In the genomic region with DNA sequence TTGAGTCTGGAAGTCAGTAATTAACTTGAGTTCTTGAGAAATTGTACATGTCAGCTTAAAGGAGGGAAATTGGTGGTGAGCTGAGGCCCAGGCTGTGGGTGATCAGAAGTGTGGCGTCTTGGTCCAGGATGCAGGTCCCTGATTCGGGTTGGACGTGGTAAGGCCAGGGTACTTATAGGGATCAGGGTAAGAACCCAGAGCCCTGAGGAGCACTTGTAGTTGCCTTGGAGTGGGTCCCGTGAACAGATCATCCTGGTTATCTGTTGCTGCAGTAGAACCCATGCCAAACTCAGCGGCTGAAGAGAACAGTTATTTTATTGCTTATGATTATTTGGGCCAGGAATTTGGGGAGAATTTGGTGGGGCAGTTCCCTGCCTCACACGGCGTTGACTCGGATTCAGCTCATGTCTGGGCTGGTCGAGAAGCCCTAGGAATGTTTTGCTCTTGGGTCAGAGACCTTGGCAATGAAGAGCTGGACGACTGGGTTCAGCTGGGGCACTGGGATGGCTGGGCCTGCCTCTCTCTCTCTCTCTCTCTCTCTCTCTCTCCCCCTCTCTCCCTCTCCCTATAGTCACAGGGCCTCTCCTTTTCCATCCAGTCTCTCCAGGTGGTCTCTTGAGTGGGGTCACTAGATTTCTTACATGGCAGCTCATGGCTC, we compare ENCODE assay signal across 23 cellular contexts.
DNase-seq lines count a peak whose midpoint lies in the region; ATAC-seq, FAIRE-seq and TF ChIP-seq lines count a peak whose summit lies in the region.
"Had no signal": no experiment of that assay in that cellular context is flagged by ENCODE, and none has a peak within 500 bp of the region (broad histone marks: within the 10 kb centered on the region; RNA-seq: fewer than 3 reads in every experiment).

No MANE protein-coding gene starts in this region.

- TF ChIP-seq EP300 in A549 (IDR thresholded peaks at IDR 0.05): no peak

- H3K4me2 ChIP-seq in A549: no peak overlapping the region

- no peaks in the 10 kb centered on the region for H3K9me3 ChIP-seq in A549
- no peaks in the 10 kb centered on the region for H3K9me3 ChIP-seq in heart right ventricle
- no peaks in the 10 kb centered on the region for H3K9me3 ChIP-seq in kidney (ENCODE audit: control insufficient read depth in 1 of 2, low read length in 2 of 2)
- H3K9me3 ChIP-seq: SJCRH30 had no signal

- no peak for ATAC-seq in A549
- ATAC-seq in heart right ventricle: peak in 5 of 8 donors; percentile 33 to 45 (median 42)
- peak; percentile 70 for ATAC-seq in sciatic nerve
- ATAC-seq in GM18870 (IDR thresholded peaks at IDR 0.05; ENCODE audit: unreplicated experiment): no peak
- ATAC-seq: SK-N-SH treated with all-trans-retinoic acid at 6 μM for 48 hours had no signal

- H3K36me3 Mint-ChIP-seq in activated CD4-positive, alpha-beta memory T cell treated with anti-CD3 and anti-CD28 coated beads, Interleukin-2, amount 10 ng/mL, durations not matched to agents 7 days and 5 days (ENCODE audit: low read depth): no peaks in the 10 kb centered on the region

- H3K4me1 ChIP-seq in A549 (no peaks in the 10 kb centered on the region), heart right ventricle (peaks cover 0 to 26% (median 18%) of the 10 kb centered on the region in 9 donors), kidney (ENCODE audit: control insufficient read depth in 1 of 2, insufficient read depth in 1 of 2, low read depth in 1 of 2, low read length in 2 of 2) (peaks cover 11 to 14% of the 10 kb centered on the region in 2 donors)
- H3K4me1 ChIP-seq: SJCRH30 had no signal

- peak overlapping the region in 1 of 2 donors; percentile 3 for H3K9ac ChIP-seq in kidney (ENCODE audit: low read length in 2 of 2)

- 50% methylated on average over 10 of the region's 10 CpGs for WGBS in A549 (ENCODE audit: missing lambda C conversion rate)
- 52 to 64% methylated on average over 10 of the region's 10 CpGs for WGBS in heart right ventricle, 2 donors

- TF ChIP-seq CTCF in A549 (IDR thresholded peaks at IDR 0.05) (no peak), heart right ventricle (IDR thresholded peaks at IDR 0.05) (no peak), kidney (IDR thresholded peaks at IDR 0.05; ENCODE audit: borderline replicate concordance, extremely low read depth, insufficient read depth) (no peak)

- CTCF ChIA-PET in A549 (lab: Yijun Ruan, JAX): interaction anchor here (0.6 kb wide), 1 partner anchor 58 kb away, joined by 3 read pairs; no protein-coding TSS in a partner anchor
- CTCF ChIA-PET in activated CD4-positive, alpha-beta memory T cell treated with anti-CD3 and anti-CD28 coated beads, Interleukin-2, amount 10 ng/mL, durations not matched to agents 7 days and 5 days (lab: Charles Lee): no interaction called here

- H3K4me1 Mint-ChIP-seq in activated CD4-positive, alpha-beta memory T cell treated with anti-CD3 and anti-CD28 coated beads, Interleukin-2, amount 10 ng/mL, durations not matched to agents 7 days and 5 days: no peaks in the 10 kb centered on the region

- H3K27ac ChIP-seq in A549 (no peak overlapping the region), heart right ventricle (peak overlapping the region in 5 of 10 donors; percentile 22 to 42 (median 34)), kidney (ENCODE audit: low read depth in 2 of 2, low read length in 2 of 2) (peak overlapping the region; percentile 14 to 65)
- H3K27ac ChIP-seq: SJCRH30 had no signal

- FAIRE-seq in A549 (lab: Jason Lieb, UNC) (no peak), kidney (lab: Jason Lieb, UNC) (no peak)
- FAIRE-seq: GM12892, RCC 7860 had no signal

- no peaks in the 10 kb centered on the region for H3K27me3 ChIP-seq in heart right ventricle
- H3K27me3 ChIP-seq: SJCRH30 had no signal

- intact Hi-C loops in heart right ventricle (cut with DNase I) (no loop called here), kidney (cut with DNase I) (no loop called here), sciatic nerve (cut with DNase I) (no loop called here)

- no peaks in the 10 kb centered on the region for H3K36me3 ChIP-seq in heart right ventricle
- no peaks in the 10 kb centered on the region for H3K36me3 ChIP-seq in kidney (ENCODE audit: control insufficient read depth in 1 of 2, insufficient read depth in 2 of 2, low read length in 2 of 2)
- H3K36me3 ChIP-seq: SJCRH30 had no signal

- H3K4me3 Mint-ChIP-seq in activated CD4-positive, alpha-beta memory T cell treated with anti-CD3 and anti-CD28 coated beads, Interleukin-2, amount 10 ng/mL, durations not matched to agents 7 days and 5 days: no peak overlapping the region
- H3K4me3 Mint-ChIP-seq: HFFc6 had no signal

- no peak overlapping the region for H3K27ac Mint-ChIP-seq in activated CD4-positive, alpha-beta memory T cell treated with anti-CD3 and anti-CD28 coated beads, Interleukin-2, amount 10 ng/mL, durations not matched to agents 7 days and 5 days
- H3K27ac Mint-ChIP-seq: HFFc6 had no signal

- DNase-seq in A549 (ENCODE audit: low read depth in 1 of 2, low spot score in 1 of 2) (no peak), heart right ventricle (no peak), kidney (no peak), sciatic nerve (ENCODE audit: low spot score) (no peak), kidney tubule cell (ENCODE audit: low spot score) (no peak)
- DNase-seq in activated CD4-positive, alpha-beta memory T cell treated with anti-CD3 and anti-CD28 coated beads, Interleukin-2, amount 10 ng/mL, durations not matched to agents 7 days and 5 days: no peak
- no peak for DNase-seq in central memory CD4-positive, alpha-beta T cell
- DNase-seq: 8988T, DMS153, DND-41, H7, HFFc6, KBM-7, NCI-H1694, NCI-H2081, NCI-H2171, NCI-H226, NCI-H510A treated with DMSO at 0.1 percent for 48 hours, SJCRH30 had no signal

- TF ChIP-seq RAD21 in A549 (conservative IDR thresholded peaks at IDR 0.05 in 1 of 2, IDR thresholded peaks at IDR 0.05 in 1 of 2): no peak

- no peaks in the 10 kb centered on the region for H3K9me3 Mint-ChIP-seq in activated CD4-positive, alpha-beta memory T cell treated with anti-CD3 and anti-CD28 coated beads, Interleukin-2, amount 10 ng/mL, durations not matched to agents 7 days and 5 days
- H3K9me3 Mint-ChIP-seq: HFFc6 had no signal

- POLR2A ChIA-PET in A549 (lab: Yijun Ruan, JAX): no interaction called here
- POLR2A ChIA-PET in activated CD4-positive, alpha-beta memory T cell treated with anti-CD3 and anti-CD28 coated beads, Interleukin-2, amount 10 ng/mL, durations not matched to agents 7 days and 5 days (lab: Charles Lee): no interaction called here

- no peaks in the 10 kb centered on the region for H3K27me3 Mint-ChIP-seq in activated CD4-positive, alpha-beta memory T cell treated with anti-CD3 and anti-CD28 coated beads, Interleukin-2, amount 10 ng/mL, durations not matched to agents 7 days and 5 days

- H3K4me3 ChIP-seq in A549: no peak overlapping the region
- H3K4me3 ChIP-seq in heart right ventricle: no peak overlapping the region
- H3K4me3 ChIP-seq in kidney (ENCODE audit: low read length in 2 of 2): peak overlapping the region; percentile 52 to 62
- H3K4me3 ChIP-seq: SJCRH30 had no signal

- no peak for TF ChIP-seq POLR2A in A549 (IDR thresholded peaks at IDR 0.05; ENCODE audit: low read length)

TF ChIP-seq in A549, 52 proteins besides CTCF, POLR2A, EP300 and RAD21:
- peak; percentile 27 for TF ChIP-seq MAFK (IDR thresholded peaks at IDR 0.05; ENCODE audit: partially characterized antibody)
- no peak for TF ChIP-seq HOXB13 (CRISPR knock-in tag; IDR thresholded peaks at IDR 0.05; ENCODE audit: low read depth)

Comparison
In these comparisons a context has a peak if more than half of its experiments do, and no peak if none do; other contexts are left out.
1. ATAC-seq: peak in heart right ventricle (5 of 8) and sciatic nerve (single experiment); none in A549 (0 of 2) and GM18870 (single experiment).
2. H3K27ac ChIP-seq: peak in kidney (2 of 2); none in A549 (0 of 2).
3. H3K4me3 ChIP-seq: peak in kidney (2 of 2); none in A549 (single experiment) and heart right ventricle (0 of 10).